ENCODE assay signal across 1 cellular context in genomic region chr19:40662925-40663711, GRCh38.
TF ChIP-seq lines count a peak whose summit lies in the region.

No MANE protein-coding gene starts in this region.

TF ChIP-seq in HEK293, 187 proteins besides CTCF, POLR2A, EP300 and RAD21 (continued from another document and continues in another):
- TF ChIP-seq, protein P1, sequence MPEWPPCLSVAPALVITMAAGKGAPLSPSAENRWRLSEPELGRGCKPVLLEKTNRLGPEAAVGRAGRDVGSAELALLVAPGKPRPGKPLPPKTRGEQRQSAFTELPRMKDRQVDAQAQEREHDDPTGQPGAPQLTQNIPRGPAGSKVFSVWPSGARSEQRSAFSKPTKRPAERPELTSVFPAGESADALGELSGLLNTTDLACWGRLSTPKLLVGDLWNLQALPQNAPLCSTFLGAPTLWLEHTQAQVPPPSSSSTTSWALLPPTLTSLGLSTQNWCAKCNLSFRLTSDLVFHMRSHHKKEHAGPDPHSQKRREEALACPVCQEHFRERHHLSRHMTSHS (tag by site-specific recombination; IDR thresholded peaks at IDR 0.05) = no peak
- TF ChIP-seq ZSCAN23 (tag by site-specific recombination; IDR thresholded peaks at IDR 0.05) (0 out of 2 replicates have a peak, but pooled peaks have one; percentile 7), ZNF621 (tag by site-specific recombination; IDR thresholded peaks at IDR 0.05) (no peak), ZNF521 (tag by site-specific recombination; IDR thresholded peaks at IDR 0.05) (no peak), ZNF394 (tag by site-specific recombination; IDR thresholded peaks at IDR 0.05; ENCODE audit: borderline replicate concordance) (peak; percentile 67), ZBTB8A (tag by site-specific recombination; IDR thresholded peaks at IDR 0.05) (peak; percentile 81), ZNF473 (tag by site-specific recombination; IDR thresholded peaks at IDR 0.05) (no peak), ZNF670 (tag by site-specific recombination; IDR thresholded peaks at IDR 0.05; ENCODE audit: low read depth) (no peak), ZNF837 (tag by site-specific recombination; IDR thresholded peaks at IDR 0.05) (no peak), EGR2 (tag by site-specific recombination; IDR thresholded peaks at IDR 0.05; ENCODE audit: low read depth) (peak; percentile 98), KLF8 (tag by site-specific recombination; IDR thresholded peaks at IDR 0.05) (peak; percentile 90), RBAK (tag by site-specific recombination; IDR thresholded peaks at IDR 0.05) (no peak; the same call in 1 of the 2 replicates), YY1 (tag by site-specific recombination; IDR thresholded peaks at IDR 0.05) (0 out of 2 replicates have a peak, but pooled peaks have one; percentile 49), OSR2 (tag by site-specific recombination; IDR thresholded peaks at IDR 0.05) (0 out of 2 replicates have a peak, but pooled peaks have one; percentile 47), ZFHX2 (tag by site-specific recombination; conservative IDR thresholded peaks at IDR 0.05) (peak; percentile 99), ZNF311 (tag by site-specific recombination; IDR thresholded peaks at IDR 0.05; ENCODE audit: borderline replicate concordance) (no peak), ZBTB49 (tag by site-specific recombination; IDR thresholded peaks at IDR 0.05; ENCODE audit: low read depth) (no peak), ZNF335 (tag by site-specific recombination; conservative IDR thresholded peaks at IDR 0.05) (peak; percentile 90), KLF9 (tag by site-specific recombination; IDR thresholded peaks at IDR 0.05; ENCODE audit: low read depth) (peak; percentile 98), ZFP69B (tag by site-specific recombination; IDR thresholded peaks at IDR 0.05) (peak; percentile 98), ZNF416 (tag by site-specific recombination; IDR thresholded peaks at IDR 0.05) (no peak), ZSCAN18 (tag by site-specific recombination; IDR thresholded peaks at IDR 0.05) (0 out of 2 replicates have a peak, but pooled peaks have one; percentile 24), ZNF555 (tag by site-specific recombination; conservative IDR thresholded peaks at IDR 0.05) (no peak), ZBTB1 (tag by site-specific recombination; IDR thresholded peaks at IDR 0.05) (peak; percentile 70), ZNF423 (tag by site-specific recombination; IDR thresholded peaks at IDR 0.05) (peak; percentile 82), ZSCAN30 (tag by site-specific recombination; IDR thresholded peaks at IDR 0.05) (peak; percentile 94), ZNF24 (tag by site-specific recombination; IDR thresholded peaks at IDR 0.05) (peak; percentile 75), ZNF211 (tag by site-specific recombination; IDR thresholded peaks at IDR 0.05; ENCODE audit: low read depth) (no peak), HOXA7 (CRISPR knock-in tag; IDR thresholded peaks at IDR 0.05; ENCODE audit: borderline replicate concordance) (no peak), PRDM4 (tag by site-specific recombination; IDR thresholded peaks at IDR 0.05) (peak; percentile 7; the same call in 1 of the 2 replicates), ZNF664 (tag by site-specific recombination; IDR thresholded peaks at IDR 0.05) (no peak), FEZF1 (tag by site-specific recombination; IDR thresholded peaks at IDR 0.05) (peak; percentile 27; the same call in 1 of the 2 replicates), ZNF585B (tag by site-specific recombination; IDR thresholded peaks at IDR 0.05) (no peak), ZNF513 (tag by site-specific recombination; IDR thresholded peaks at IDR 0.05) (no peak), ZNF157 (tag by site-specific recombination; IDR thresholded peaks at IDR 0.05) (no peak), ZNF214 (tag by site-specific recombination; IDR thresholded peaks at IDR 0.05; ENCODE audit: borderline replicate concordance) (no peak), ZNF701 (tag by site-specific recombination; IDR thresholded peaks at IDR 0.05) (no peak), REPIN1 (tag by site-specific recombination; IDR thresholded peaks at IDR 0.05; ENCODE audit: low read depth) (peak; percentile 78), IKZF3 (tag by site-specific recombination; IDR thresholded peaks at IDR 0.05) (peak; percentile 92), GLIS1 (tag by site-specific recombination; IDR thresholded peaks at IDR 0.05) (peak; percentile 100), PRDM1 (tag by site-specific recombination; IDR thresholded peaks at IDR 0.05) (no peak), MZF1 (tag by site-specific recombination; IDR thresholded peaks at IDR 0.05; ENCODE audit: borderline replicate concordance) (no peak)
- TF ChIP-seq, protein P2, sequence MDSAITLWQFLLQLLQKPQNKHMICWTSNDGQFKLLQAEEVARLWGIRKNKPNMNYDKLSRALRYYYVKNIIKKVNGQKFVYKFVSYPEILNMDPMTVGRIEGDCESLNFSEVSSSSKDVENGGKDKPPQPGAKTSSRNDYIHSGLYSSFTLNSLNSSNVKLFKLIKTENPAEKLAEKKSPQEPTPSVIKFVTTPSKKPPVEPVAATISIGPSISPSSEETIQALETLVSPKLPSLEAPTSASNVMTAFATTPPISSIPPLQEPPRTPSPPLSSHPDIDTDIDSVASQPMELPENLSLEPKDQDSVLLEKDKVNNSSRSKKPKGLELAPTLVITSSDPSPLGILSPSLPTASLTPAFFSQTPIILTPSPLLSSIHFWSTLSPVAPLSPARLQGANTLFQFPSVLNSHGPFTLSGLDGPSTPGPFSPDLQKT (IDR thresholded peaks at IDR 0.05; ENCODE audit: borderline replicate concordance, low read depth, low read length) = no peak
- TF ChIP-seq, protein P3, sequence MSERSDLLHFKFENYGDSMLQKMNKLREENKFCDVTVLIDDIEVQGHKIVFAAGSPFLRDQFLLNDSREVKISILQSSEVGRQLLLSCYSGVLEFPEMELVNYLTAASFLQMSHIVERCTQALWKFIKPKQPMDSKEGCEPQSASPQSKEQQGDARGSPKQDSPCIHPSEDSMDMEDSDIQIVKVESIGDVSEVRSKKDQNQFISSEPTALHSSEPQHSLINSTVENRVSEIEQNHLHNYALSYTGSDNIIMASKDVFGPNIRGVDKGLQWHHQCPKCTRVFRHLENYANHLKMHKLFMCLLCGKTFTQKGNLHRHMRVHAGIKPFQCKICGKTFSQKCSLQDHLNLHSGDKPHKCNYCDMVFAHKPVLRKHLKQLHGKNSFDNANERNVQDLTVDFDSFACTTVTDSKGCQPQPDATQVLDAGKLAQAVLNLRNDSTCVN (tag by site-specific recombination; optimal IDR thresholded peaks at IDR 0.05) = peak; percentile 99
- TF ChIP-seq, protein P4, sequence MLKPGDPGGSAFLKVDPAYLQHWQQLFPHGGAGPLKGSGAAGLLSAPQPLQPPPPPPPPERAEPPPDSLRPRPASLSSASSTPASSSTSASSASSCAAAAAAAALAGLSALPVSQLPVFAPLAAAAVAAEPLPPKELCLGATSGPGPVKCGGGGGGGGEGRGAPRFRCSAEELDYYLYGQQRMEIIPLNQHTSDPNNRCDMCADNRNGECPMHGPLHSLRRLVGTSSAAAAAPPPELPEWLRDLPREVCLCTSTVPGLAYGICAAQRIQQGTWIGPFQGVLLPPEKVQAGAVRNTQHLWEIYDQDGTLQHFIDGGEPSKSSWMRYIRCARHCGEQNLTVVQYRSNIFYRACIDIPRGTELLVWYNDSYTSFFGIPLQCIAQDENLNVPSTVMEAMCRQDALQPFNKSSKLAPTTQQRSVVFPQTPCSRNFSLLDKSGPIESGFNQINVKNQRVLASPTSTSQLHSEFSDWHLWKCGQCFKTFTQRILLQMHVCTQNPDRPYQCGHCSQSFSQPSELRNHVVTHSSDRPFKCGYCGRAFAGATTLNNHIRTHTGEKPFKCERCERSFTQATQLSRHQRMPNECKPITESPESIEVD (tag by site-specific recombination; IDR thresholded peaks at IDR 0.05) = no peak
- TF ChIP-seq, protein P5, sequence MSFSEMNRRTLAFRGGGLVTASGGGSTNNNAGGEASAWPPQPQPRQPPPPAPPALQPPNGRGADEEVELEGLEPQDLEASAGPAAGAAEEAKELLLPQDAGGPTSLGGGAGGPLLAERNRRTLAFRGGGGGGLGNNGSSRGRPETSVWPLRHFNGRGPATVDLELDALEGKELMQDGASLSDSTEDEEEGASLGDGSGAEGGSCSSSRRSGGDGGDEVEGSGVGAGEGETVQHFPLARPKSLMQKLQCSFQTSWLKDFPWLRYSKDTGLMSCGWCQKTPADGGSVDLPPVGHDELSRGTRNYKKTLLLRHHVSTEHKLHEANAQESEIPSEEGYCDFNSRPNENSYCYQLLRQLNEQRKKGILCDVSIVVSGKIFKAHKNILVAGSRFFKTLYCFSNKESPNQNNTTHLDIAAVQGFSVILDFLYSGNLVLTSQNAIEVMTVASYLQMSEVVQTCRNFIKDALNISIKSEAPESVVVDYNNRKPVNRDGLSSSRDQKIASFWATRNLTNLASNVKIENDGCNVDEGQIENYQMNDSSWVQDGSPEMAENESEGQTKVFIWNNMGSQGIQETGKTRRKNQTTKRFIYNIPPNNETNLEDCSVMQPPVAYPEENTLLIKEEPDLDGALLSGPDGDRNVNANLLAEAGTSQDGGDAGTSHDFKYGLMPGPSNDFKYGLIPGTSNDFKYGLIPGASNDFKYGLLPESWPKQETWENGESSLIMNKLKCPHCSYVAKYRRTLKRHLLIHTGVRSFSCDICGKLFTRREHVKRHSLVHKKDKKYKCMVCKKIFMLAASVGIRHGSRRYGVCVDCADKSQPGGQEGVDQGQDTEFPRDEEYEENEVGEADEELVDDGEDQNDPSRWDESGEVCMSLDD (tag by site-specific recombination; IDR thresholded peaks at IDR 0.05) = peak; percentile 79
- TF ChIP-seq, protein P6, sequence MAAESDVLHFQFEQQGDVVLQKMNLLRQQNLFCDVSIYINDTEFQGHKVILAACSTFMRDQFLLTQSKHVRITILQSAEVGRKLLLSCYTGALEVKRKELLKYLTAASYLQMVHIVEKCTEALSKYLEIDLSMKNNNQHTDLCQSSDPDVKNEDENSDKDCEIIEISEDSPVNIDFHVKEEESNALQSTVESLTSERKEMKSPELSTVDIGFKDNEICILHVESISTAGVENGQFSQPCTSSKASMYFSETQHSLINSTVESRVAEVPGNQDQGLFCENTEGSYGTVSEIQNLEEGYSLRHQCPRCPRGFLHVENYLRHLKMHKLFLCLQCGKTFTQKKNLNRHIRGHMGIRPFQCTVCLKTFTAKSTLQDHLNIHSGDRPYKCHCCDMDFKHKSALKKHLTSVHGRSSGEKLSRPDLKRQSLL (tag by site-specific recombination; IDR thresholded peaks at IDR 0.05) = peak; percentile 61
